Comparison of ENCODE assay signal across 8 cellular contexts in the genomic region with DNA sequence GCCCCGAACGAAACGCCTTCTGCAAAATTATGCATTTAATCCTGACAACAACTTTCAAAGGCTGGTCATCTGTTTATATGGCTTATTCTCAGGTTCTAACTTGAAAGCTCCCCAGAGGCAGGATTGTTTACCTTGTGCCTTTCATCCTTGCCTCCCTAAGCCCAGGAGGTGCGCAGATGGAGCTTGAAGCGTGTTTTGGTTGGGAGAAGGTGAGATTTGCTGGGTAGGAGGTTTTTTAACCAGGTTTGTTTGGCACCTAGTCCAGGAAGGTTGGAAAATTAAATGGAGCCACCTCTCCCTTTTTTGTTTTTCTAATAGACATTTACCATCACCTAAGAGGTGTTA. TPM values are rescaled to one million over a fixed set of nuclear protein-coding genes. Genes with fewer than 3 reads are reported as not detected.
DNase-seq lines count a peak whose midpoint lies in the region; ATAC-seq and TF ChIP-seq lines count a peak whose summit lies in the region.

No MANE protein-coding gene starts in this region.

- no peaks in the 10 kb centered on the region for H3K36me3 ChIP-seq in tibial nerve

- peaks cover 51% of the 10 kb centered on the region for H3K36me3 Mint-ChIP-seq in activated T-cell treated with anti-CD3 and anti-CD28 coated beads, Interleukin-2, amount 50 U/mL, for 24 hours (ENCODE audit: low read depth)
- H3K36me3 Mint-ChIP-seq in activated naive CD8-positive, alpha-beta T cell treated with anti-CD3 and anti-CD28 coated beads for 36 hours, result peaks cover 10% of the 10 kb centered on the region

- H3K27ac Mint-ChIP-seq in activated T-cell treated with anti-CD3 and anti-CD28 coated beads, Interleukin-2, amount 50 U/mL, for 24 hours, result peak overlapping the region; percentile 96
- H3K27ac Mint-ChIP-seq in activated naive CD8-positive, alpha-beta T cell treated with anti-CD3 and anti-CD28 coated beads for 36 hours, result peak overlapping the region; percentile 95

- H3K27me3 ChIP-seq in tibial nerve, result no peaks in the 10 kb centered on the region

- H3K4me3 ChIP-seq in tibial nerve, result peak overlapping the region; percentile 41 to 82 (median 74)

- H3K4me3 Mint-ChIP-seq in activated T-cell treated with anti-CD3 and anti-CD28 coated beads, Interleukin-2, amount 50 U/mL, for 24 hours, result peak overlapping the region; percentile 91
- peak overlapping the region; percentile 90 for H3K4me3 Mint-ChIP-seq in activated naive CD8-positive, alpha-beta T cell treated with anti-CD3 and anti-CD28 coated beads for 36 hours

- H3K9me3 Mint-ChIP-seq in activated T-cell treated with anti-CD3 and anti-CD28 coated beads, Interleukin-2, amount 50 U/mL, for 24 hours, result no peaks in the 10 kb centered on the region
- no peaks in the 10 kb centered on the region for H3K9me3 Mint-ChIP-seq in activated naive CD8-positive, alpha-beta T cell treated with anti-CD3 and anti-CD28 coated beads for 36 hours

- H3K9me3 ChIP-seq in tibial nerve, result no peaks in the 10 kb centered on the region

- no peaks in the 10 kb centered on the region for H3K27me3 Mint-ChIP-seq in activated T-cell treated with anti-CD3 and anti-CD28 coated beads, Interleukin-2, amount 50 U/mL, for 24 hours
- no peaks in the 10 kb centered on the region for H3K27me3 Mint-ChIP-seq in activated naive CD8-positive, alpha-beta T cell treated with anti-CD3 and anti-CD28 coated beads for 36 hours

- no peak for DNase-seq in activated T-cell treated with anti-CD3 and anti-CD28 coated beads, Interleukin-2, amount 50 U/mL, for 24 hours
- DNase-seq in activated T-cell treated with anti-CD3 and anti-CD28 coated beads for 4 hours (no peak), left lobe of liver (ENCODE audit: low spot score) (no peak), tibial nerve (ENCODE audit: low spot score in 2 of 2) (no peak), 8988T (no peak)
- DNase-seq in activated naive CD8-positive, alpha-beta T cell treated with anti-CD3 and anti-CD28 coated beads for 36 hours, result no peak
- no peak for DNase-seq in stimulated activated CD4-positive, alpha-beta T cell treated with anti-CD3 and anti-CD28 coated beads, Interleukin-4, amount 100 ng/mL, for 24 hours

- TF ChIP-seq CTCF in tibial nerve (IDR thresholded peaks at IDR 0.05), result no peak

- no peak for TF ChIP-seq EP300 in tibial nerve (IDR thresholded peaks at IDR 0.05)

- ATAC-seq in left lobe of liver, result peak; percentile 1
- no peak for ATAC-seq in HG03280 (IDR thresholded peaks at IDR 0.05; ENCODE audit: unreplicated experiment)

- peaks cover 47% of the 10 kb centered on the region for H3K4me1 Mint-ChIP-seq in activated T-cell treated with anti-CD3 and anti-CD28 coated beads, Interleukin-2, amount 50 U/mL, for 24 hours (ENCODE audit: low read depth)
- H3K4me1 Mint-ChIP-seq in activated naive CD8-positive, alpha-beta T cell treated with anti-CD3 and anti-CD28 coated beads for 36 hours, result peaks cover 40% of the 10 kb centered on the region

- peaks cover 0 to 33% (median 12%) of the 10 kb centered on the region in 4 donors for H3K4me1 ChIP-seq in tibial nerve

- TF ChIP-seq POLR2A in tibial nerve (IDR thresholded peaks at IDR 0.05), result no peak

- H3K27ac ChIP-seq in tibial nerve, result peak overlapping the region in 3 of 4 donors; percentile 69 to 81 (median 73)

- WGBS in tibial nerve, 2 donors, result 1 to 7% methylated on average over 5 of the region's 5 CpGs

RNA-seq across cellular contexts. Expression of gene TSEN2, which starts 0.7 kb away (rescaled TPM):
- total RNA-seq in activated naive CD8-positive, alpha-beta T cell treated with anti-CD3 and anti-CD28 coated beads for 36 hours, result 10 to 100 TPM; 24.7 to 29.7 TPM
- total RNA-seq in left lobe of liver (4.8 TPM), tibial nerve (10 to 100 TPM; 31.8 to 40.2 (median 35.2) TPM)
